In the genomic region with DNA sequence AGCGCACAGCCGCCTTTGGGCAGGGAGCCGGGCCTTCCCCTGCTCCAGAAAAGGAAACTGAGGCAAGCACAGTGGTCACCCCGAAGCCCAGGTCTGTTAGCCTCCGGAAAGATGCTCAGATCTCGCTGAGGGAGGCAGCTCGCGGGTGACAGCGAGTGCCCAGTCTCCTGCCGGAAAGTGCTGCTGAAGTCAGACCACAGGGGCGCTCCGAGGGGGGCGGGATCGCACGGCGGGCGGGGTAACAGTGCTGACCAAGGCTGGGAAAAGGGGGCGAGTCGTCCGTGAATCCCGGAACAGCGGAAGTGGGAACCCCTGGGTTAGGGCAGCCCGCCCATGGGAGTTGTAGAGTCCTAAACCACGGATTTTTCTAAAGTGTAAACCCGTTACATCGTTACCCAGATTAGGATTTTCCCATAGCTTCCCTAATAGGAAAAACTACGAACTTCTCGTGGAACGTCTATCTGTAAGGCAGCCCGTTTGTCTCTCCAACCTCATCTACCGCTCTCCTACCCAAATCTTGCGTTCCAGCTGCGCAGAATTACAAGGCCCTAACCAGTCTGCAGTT, we compare ENCODE assay signal across 1 cellular context.
TF ChIP-seq lines count a peak whose summit lies in the region.

No MANE protein-coding gene starts in this region.

TF ChIP-seq in GM23338, 12 proteins besides CTCF, POLR2A, EP300 and RAD21 (continued from another document):
- TF ChIP-seq ETS1 (IDR thresholded peaks at IDR 0.05) (no peak), STAT1 (IDR thresholded peaks at IDR 0.05; ENCODE audit: unreplicated experiment) (no peak), EZH2phosphoT487 (IDR thresholded peaks at IDR 0.05; ENCODE audit: unreplicated experiment) (no peak), ZNF114 (CRISPR knock-in tag; IDR thresholded peaks at IDR 0.05) (no peak), REST (IDR thresholded peaks at IDR 0.05; ENCODE audit: unreplicated experiment) (no peak)
- TF ChIP-seq, protein P1, sequence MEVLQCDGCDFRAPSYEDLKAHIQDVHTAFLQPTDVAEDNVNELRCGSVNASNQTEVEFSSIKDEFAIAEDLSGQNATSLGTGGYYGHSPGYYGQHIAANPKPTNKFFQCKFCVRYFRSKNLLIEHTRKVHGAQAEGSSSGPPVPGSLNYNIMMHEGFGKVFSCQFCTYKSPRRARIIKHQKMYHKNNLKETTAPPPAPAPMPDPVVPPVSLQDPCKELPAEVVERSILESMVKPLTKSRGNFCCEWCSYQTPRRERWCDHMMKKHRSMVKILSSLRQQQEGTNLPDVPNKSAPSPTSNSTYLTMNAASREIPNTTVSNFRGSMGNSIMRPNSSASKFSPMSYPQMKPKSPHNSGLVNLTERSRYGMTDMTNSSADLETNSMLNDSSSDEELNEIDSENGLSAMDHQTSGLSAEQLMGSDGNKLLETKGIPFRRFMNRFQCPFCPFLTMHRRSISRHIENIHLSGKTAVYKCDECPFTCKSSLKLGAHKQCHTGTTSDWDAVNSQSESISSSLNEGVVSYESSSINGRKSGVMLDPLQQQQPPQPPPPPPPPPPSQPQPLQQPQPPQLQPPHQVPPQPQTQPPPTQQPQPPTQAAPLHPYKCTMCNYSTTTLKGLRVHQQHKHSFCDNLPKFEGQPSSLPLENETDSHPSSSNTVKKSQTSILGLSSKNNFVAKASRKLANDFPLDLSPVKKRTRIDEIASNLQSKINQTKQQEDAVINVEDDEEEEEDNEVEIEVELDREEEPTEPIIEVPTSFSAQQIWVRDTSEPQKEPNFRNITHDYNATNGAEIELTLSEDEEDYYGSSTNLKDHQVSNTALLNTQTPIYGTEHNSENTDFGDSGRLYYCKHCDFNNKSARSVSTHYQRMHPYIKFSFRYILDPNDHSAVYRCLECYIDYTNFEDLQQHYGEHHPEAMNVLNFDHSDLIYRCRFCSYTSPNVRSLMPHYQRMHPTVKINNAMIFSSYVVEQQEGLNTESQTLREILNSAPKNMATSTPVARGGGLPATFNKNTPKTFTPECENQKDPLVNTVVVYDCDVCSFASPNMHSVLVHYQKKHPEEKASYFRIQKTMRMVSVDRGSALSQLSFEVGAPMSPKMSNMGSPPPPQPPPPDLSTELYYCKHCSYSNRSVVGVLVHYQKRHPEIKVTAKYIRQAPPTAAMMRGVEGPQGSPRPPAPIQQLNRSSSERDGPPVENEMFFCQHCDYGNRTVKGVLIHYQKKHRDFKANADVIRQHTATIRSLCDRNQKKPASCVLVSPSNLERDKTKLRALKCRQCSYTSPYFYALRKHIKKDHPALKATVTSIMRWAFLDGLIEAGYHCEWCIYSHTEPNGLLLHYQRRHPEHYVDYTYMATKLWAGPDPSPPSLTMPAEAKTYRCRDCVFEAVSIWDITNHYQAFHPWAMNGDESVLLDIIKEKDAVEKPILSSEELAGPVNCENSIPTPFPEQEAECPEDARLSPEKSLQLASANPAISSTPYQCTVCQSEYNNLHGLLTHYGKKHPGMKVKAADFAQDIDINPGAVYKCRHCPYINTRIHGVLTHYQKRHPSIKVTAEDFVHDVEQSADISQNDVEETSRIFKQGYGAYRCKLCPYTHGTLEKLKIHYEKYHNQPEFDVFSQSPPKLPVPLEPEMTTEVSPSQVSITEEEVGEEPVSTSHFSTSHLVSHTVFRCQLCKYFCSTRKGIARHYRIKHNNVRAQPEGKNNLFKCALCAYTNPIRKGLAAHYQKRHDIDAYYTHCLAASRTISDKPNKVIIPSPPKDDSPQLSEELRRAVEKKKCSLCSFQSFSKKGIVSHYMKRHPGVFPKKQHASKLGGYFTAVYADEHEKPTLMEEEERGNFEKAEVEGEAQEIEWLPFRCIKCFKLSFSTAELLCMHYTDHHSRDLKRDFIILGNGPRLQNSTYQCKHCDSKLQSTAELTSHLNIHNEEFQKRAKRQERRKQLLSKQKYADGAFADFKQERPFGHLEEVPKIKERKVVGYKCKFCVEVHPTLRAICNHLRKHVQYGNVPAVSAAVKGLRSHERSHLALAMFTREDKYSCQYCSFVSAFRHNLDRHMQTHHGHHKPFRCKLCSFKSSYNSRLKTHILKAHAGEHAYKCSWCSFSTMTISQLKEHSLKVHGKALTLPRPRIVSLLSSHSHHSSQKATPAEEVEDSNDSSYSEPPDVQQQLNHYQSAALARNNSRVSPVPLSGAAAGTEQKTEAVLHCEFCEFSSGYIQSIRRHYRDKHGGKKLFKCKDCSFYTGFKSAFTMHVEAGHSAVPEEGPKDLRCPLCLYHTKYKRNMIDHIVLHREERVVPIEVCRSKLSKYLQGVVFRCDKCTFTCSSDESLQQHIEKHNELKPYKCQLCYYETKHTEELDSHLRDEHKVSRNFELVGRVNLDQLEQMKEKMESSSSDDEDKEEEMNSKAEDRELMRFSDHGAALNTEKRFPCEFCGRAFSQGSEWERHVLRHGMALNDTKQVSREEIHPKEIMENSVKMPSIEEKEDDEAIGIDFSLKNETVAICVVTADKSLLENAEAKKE (CRISPR knock-in tag; IDR thresholded peaks at IDR 0.05) = no peak
TF ChIP-seq in GM23338: peak in this region for 0.
